1 cellular context compared by ENCODE assay signal in the genomic region with DNA sequence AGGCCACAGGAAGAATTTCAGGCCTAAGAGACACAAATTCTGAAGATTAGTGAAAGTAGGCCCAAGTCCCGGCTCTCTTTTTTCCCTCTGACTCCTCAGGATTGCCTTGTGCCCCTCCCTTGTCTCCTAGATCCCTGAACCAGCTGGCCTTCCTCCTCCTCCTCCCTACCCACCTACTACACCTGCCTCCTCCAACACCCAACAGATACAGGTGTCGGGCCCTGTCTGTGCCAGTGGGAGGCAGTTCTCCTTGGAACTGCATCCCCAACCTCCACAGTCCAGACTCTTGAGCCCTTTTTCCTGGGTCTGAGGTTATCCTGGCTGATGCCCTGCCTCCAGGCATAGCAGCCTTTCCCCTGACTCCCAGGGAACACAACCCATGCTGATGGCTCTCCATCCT.
TF ChIP-seq lines count a peak whose summit lies in the region.

No MANE protein-coding gene starts in this region.

TF ChIP-seq in neural cell, 6 proteins besides CTCF, POLR2A, EP300 and RAD21 (continued from another document):
- TF ChIP-seq, protein P1, sequence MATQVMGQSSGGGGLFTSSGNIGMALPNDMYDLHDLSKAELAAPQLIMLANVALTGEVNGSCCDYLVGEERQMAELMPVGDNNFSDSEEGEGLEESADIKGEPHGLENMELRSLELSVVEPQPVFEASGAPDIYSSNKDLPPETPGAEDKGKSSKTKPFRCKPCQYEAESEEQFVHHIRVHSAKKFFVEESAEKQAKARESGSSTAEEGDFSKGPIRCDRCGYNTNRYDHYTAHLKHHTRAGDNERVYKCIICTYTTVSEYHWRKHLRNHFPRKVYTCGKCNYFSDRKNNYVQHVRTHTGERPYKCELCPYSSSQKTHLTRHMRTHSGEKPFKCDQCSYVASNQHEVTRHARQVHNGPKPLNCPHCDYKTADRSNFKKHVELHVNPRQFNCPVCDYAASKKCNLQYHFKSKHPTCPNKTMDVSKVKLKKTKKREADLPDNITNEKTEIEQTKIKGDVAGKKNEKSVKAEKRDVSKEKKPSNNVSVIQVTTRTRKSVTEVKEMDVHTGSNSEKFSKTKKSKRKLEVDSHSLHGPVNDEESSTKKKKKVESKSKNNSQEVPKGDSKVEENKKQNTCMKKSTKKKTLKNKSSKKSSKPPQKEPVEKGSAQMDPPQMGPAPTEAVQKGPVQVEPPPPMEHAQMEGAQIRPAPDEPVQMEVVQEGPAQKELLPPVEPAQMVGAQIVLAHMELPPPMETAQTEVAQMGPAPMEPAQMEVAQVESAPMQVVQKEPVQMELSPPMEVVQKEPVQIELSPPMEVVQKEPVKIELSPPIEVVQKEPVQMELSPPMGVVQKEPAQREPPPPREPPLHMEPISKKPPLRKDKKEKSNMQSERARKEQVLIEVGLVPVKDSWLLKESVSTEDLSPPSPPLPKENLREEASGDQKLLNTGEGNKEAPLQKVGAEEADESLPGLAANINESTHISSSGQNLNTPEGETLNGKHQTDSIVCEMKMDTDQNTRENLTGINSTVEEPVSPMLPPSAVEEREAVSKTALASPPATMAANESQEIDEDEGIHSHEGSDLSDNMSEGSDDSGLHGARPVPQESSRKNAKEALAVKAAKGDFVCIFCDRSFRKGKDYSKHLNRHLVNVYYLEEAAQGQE (IDR thresholded peaks at IDR 0.05; ENCODE audit: borderline replicate concordance) = no peak
